ENCODE assay signal across 16 cellular contexts in the genomic region with DNA sequence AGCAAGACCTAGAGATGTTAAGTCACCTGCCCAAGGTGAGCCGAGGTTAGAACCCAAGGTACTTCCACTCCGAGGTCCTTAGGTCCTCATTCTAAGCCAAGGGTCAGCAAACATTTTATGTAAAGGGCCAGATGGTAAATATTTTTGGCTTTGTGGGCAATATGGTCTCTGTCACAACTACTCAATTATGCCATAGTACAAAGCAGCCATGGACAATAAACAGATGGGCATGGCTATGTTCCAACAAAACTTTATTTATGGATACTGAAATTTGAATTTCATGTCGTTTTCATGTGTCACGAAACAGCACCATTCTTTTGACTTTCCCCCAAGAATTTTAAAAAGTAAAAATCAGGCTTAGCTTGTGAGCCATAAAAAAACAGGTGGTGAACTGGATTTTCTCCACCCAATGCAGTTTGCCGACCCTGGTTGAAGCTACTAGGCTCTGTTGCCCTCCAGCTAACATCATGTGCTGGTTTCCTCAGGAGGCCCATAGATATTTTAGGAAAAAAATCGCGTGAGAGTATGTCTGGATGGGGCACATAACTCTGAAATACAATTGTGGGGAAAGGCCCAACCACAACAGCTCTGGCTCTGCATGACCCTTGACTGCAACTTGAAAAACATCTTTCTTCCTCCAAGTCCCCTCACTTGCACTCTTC. TPM values are rescaled to one million over a fixed set of nuclear protein-coding genes. Genes with fewer than 3 reads are reported as not detected.
DNase-seq lines count a peak whose midpoint lies in the region; TF ChIP-seq lines count a peak whose summit lies in the region.
"Had no signal": no experiment of that assay in that cellular context is flagged by ENCODE, and none has a peak within 500 bp of the region (broad histone marks: within the 10 kb centered on the region; RNA-seq: fewer than 3 reads in every experiment).

No MANE protein-coding gene starts in this region.

- no peak overlapping the region for H3K4me3 Mint-ChIP-seq in T-helper 1 cell treated with Interleukin-12 subunit alpha and Interleukin-12 subunit beta and Interleukin-4 antibody, amounts not matched to agents 30 μg/mL and 1 μg/mL, for 36 hours
- H3K4me3 Mint-ChIP-seq in activated naive CD8-positive, alpha-beta T cell: peak overlapping the region; percentile 6
- peak overlapping the region; percentile 12 for H3K4me3 Mint-ChIP-seq in neural crest cell

- H3K79me2 ChIP-seq in osteoblast (ENCODE audit: insufficient read depth, low read length): no peaks in the 10 kb centered on the region

- H3K36me3 ChIP-seq in osteoblast (ENCODE audit: insufficient read depth, low read length): no peaks in the 10 kb centered on the region
- H3K36me3 ChIP-seq: colonic mucosa had no signal

- no peak for DNase-seq in T-helper 1 cell
- peak; percentile 61 to 70 for DNase-seq in NOMO-1 (lab: John Stamatoyannopoulos, UW; ENCODE audit: unreplicated experiment in 2 of 2)
- no peak for DNase-seq in neural crest cell (ENCODE audit: low read depth, low spot score)
- DNase-seq in osteoblast (ENCODE audit: insufficient read length, low spot score, missing footprints): no peak
- DNase-seq in NCI-H526 treated with DMSO at 0.1 percent for 48 hours (lab: John Stamatoyannopoulos, UW): no peak
- DNase-seq in C1 segment of cervical spinal cord (lab: John Stamatoyannopoulos, UW): no peak
- DNase-seq: 8988T, amygdala, colonic mucosa, hypothalamus, Karpas-422, left colon, NCI-H446, psoas muscle had no signal

- H3K9me3 Mint-ChIP-seq in T-helper 1 cell treated with Interleukin-12 subunit alpha and Interleukin-12 subunit beta and Interleukin-4 antibody, amounts not matched to agents 30 μg/mL and 1 μg/mL, for 36 hours: no peaks in the 10 kb centered on the region
- H3K9me3 Mint-ChIP-seq in activated naive CD8-positive, alpha-beta T cell (ENCODE audit: low read depth): no peaks in the 10 kb centered on the region
- H3K9me3 Mint-ChIP-seq in neural crest cell: no peaks in the 10 kb centered on the region

- H3K27me3 Mint-ChIP-seq in T-helper 1 cell treated with Interleukin-12 subunit alpha and Interleukin-12 subunit beta and Interleukin-4 antibody, amounts not matched to agents 30 μg/mL and 1 μg/mL, for 36 hours (ENCODE audit: low read depth): no peaks in the 10 kb centered on the region
- no peaks in the 10 kb centered on the region for H3K27me3 Mint-ChIP-seq in activated naive CD8-positive, alpha-beta T cell
- H3K27me3 Mint-ChIP-seq in neural crest cell (ENCODE audit: low read depth): no peaks in the 10 kb centered on the region

- H3K4me2 ChIP-seq in osteoblast (ENCODE audit: insufficient read depth, low read length): no peak overlapping the region

- H2AFZ ChIP-seq in osteoblast (ENCODE audit: low read length): no peak overlapping the region

- no peak overlapping the region for H3K4me3 ChIP-seq in osteoblast (ENCODE audit: insufficient read depth, low read length)
- H3K4me3 ChIP-seq: colonic mucosa, psoas muscle had no signal

- no peak for TF ChIP-seq CTCF in neural crest cell (conservative IDR thresholded peaks at IDR 0.05)
- TF ChIP-seq CTCF in osteoblast (IDR thresholded peaks at IDR 0.05; ENCODE audit: extremely low read depth, low read depth, low read length): no peak

- peaks cover 8% of the 10 kb centered on the region for H4K20me1 ChIP-seq in osteoblast (ENCODE audit: insufficient read depth, low read length)

- no peaks in the 10 kb centered on the region for H3K27me3 ChIP-seq in osteoblast (ENCODE audit: insufficient read depth, low read length)
- H3K27me3 ChIP-seq: colonic mucosa had no signal

- peaks cover 48% of the 10 kb centered on the region for H3K36me3 Mint-ChIP-seq in T-helper 1 cell treated with Interleukin-12 subunit alpha and Interleukin-12 subunit beta and Interleukin-4 antibody, amounts not matched to agents 30 μg/mL and 1 μg/mL, for 36 hours (ENCODE audit: low read depth)
- peaks cover 17% of the 10 kb centered on the region for H3K36me3 Mint-ChIP-seq in activated naive CD8-positive, alpha-beta T cell
- H3K36me3 Mint-ChIP-seq in neural crest cell (ENCODE audit: low read depth): no peaks in the 10 kb centered on the region

- peaks cover 5% of the 10 kb centered on the region for H3K4me1 ChIP-seq in osteoblast (ENCODE audit: insufficient read depth, low read length)
- H3K4me1 ChIP-seq: colonic mucosa had no signal

- H3K27ac ChIP-seq in osteoblast (ENCODE audit: low read depth, low read length): no peak overlapping the region
- H3K27ac ChIP-seq: colonic mucosa, psoas muscle had no signal

- H3K9me3 ChIP-seq in osteoblast (ENCODE audit: low read depth, low read length): no peaks in the 10 kb centered on the region
- H3K9me3 ChIP-seq: colonic mucosa, psoas muscle had no signal

- H3K27ac Mint-ChIP-seq in T-helper 1 cell treated with Interleukin-12 subunit alpha and Interleukin-12 subunit beta and Interleukin-4 antibody, amounts not matched to agents 30 μg/mL and 1 μg/mL, for 36 hours: peak overlapping the region; percentile 49
- peak overlapping the region; percentile 86 for H3K27ac Mint-ChIP-seq in activated naive CD8-positive, alpha-beta T cell
- no peak overlapping the region for H3K27ac Mint-ChIP-seq in neural crest cell (ENCODE audit: unreplicated experiment)

- H3K4me1 Mint-ChIP-seq in T-helper 1 cell treated with Interleukin-12 subunit alpha and Interleukin-12 subunit beta and Interleukin-4 antibody, amounts not matched to agents 30 μg/mL and 1 μg/mL, for 36 hours (ENCODE audit: low read depth): peaks cover 61% of the 10 kb centered on the region
- peaks cover 85% of the 10 kb centered on the region for H3K4me1 Mint-ChIP-seq in activated naive CD8-positive, alpha-beta T cell (ENCODE audit: low read depth)
- peaks cover 33% of the 10 kb centered on the region for H3K4me1 Mint-ChIP-seq in neural crest cell

RNA-seq across cellular contexts. Expression of gene ARHGEF3, which starts 28.7 kb away (rescaled TPM):
- total RNA-seq in neural crest cell (4.2 and 4.3 TPM in 2 replicates), osteoblast (21.7 and 22.7 TPM in 2 replicates)

Comparison
In these comparisons a context has a peak if more than half of its experiments do, and no peak if none do; other contexts are left out.
1. DNase-seq: peak in NOMO-1 (2 of 2); none in T-helper 1 cell (0 of 5), neural crest cell (single experiment), osteoblast (single experiment), NCI-H526 treated with DMSO at 0.1 percent for 48 hours (single experiment) and C1 segment of cervical spinal cord (0 of 14).